Comparison of ENCODE assay signal across 15 cellular contexts in the genomic region with DNA sequence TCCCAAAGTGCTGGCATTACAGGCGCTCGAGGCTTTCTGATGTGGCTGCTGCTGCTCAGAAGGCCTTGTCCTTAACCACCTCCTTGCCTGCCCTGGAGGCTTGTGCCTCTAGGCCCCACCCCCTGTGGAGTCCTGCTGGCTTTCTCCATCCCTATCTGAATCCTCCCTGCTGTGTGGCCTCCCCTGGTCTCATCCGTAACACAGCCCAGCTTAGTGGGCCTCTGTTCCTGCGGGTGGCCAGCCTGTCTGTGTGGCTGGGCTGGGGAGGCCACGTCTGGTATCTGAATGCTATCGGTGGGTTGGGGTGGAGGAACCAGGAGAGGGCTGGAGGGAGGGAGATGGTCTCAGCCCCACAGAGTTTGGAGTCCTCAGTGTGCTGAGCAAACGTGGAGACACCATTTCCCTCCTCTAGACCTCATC. TPM values are rescaled to one million over a fixed set of nuclear protein-coding genes. Genes with fewer than 3 reads are reported as not detected.
DNase-seq lines count a peak whose midpoint lies in the region; ATAC-seq, FAIRE-seq and TF ChIP-seq lines count a peak whose summit lies in the region.
"Had no signal": no experiment of that assay in that cellular context is flagged by ENCODE, and none has a peak within 500 bp of the region (broad histone marks: within the 10 kb centered on the region; RNA-seq: fewer than 3 reads in every experiment).

No MANE protein-coding gene starts in this region.

- no peak overlapping the region for H3K9ac ChIP-seq in HepG2 (ENCODE audit: insufficient read depth, low read depth, low read length)
- no peak overlapping the region for H3K9ac ChIP-seq in Loucy (ENCODE audit: low read depth, low read length, poor library complexity, severe bottlenecking)

- TF ChIP-seq EP300 in HepG2 (IDR thresholded peaks at IDR 0.05; ENCODE audit: low read depth in 2 of 2, low read length in 2 of 2) (no peak), HepG2 (CRISPR knock-in tag; IDR thresholded peaks at IDR 0.05; ENCODE audit: borderline replicate concordance) (no peak)

- H3K4me1 Mint-ChIP-seq in activated naive CD8-positive, alpha-beta T cell treated with anti-CD3 and anti-CD28 coated beads, Interleukin-2, amount 50 U/mL, for 24 hours = peaks cover 39% of the 10 kb centered on the region
- peaks cover 54% of the 10 kb centered on the region for H3K4me1 Mint-ChIP-seq in stimulated activated effector memory CD8-positive, alpha-beta T cell treated with anti-CD3 and anti-CD28 coated beads, Interleukin-12 subunit alpha, Interleukin-12 subunit beta, amount 100 ng/mL, for 72 hours

- POLR2A ChIA-PET in HepG2 (lab: Yijun Ruan, JAX) = interaction anchor here (1.3 to 9.7 kb wide), 3 partner anchors 16 to 51 kb away, joined by 3 to 62 read pairs (median 3); a partner anchor contains a TSS

- H2AFZ ChIP-seq in HepG2 (ENCODE audit: low read length) (no peak overlapping the region), Loucy (ENCODE audit: low read length) (no peak overlapping the region)

- in situ Hi-C loops in HepG2 (cut with HindIII; ENCODE audit: extremely low pct_ligation_motif_present, low pct_unique_long_range_greater_than_20kb) = no loop called here

- CTCF ChIA-PET in HepG2 (lab: Yijun Ruan, JAX; ENCODE audit: low intra/inter-chr PET ratio, low total read pairs) = no interaction called here

- WGBS in HepG2 (ENCODE audit: low lambda C conversion rate) = 98% methylated on average over 7 of the region's 7 CpGs
- WGBS in right lobe of liver (ENCODE audit: insufficient coverage, low coverage, low lambda C conversion rate, missing lambda C conversion rate) = 82% methylated on average over 5 of the region's 7 CpGs

- no peak for FAIRE-seq in HepG2 (lab: Jason Lieb, UNC)
- FAIRE-seq: H1 had no signal

- TF ChIP-seq CTCF in HepG2 (CRISPR knock-in tag; IDR thresholded peaks at IDR 0.05) (no peak), right lobe of liver (IDR thresholded peaks at IDR 0.05) (no peak), Loucy (conservative IDR thresholded peaks at IDR 0.05; ENCODE audit: low read length) (no peak)

- H3K27ac ChIP-seq in HepG2 (ENCODE audit: extremely low read length, insufficient read depth, low read length) (no peak overlapping the region), right lobe of liver (no peak overlapping the region)
- H3K27ac ChIP-seq: C4-2B had no signal

- peak overlapping the region; percentile 37 for H3K4me3 Mint-ChIP-seq in activated naive CD8-positive, alpha-beta T cell treated with anti-CD3 and anti-CD28 coated beads, Interleukin-2, amount 50 U/mL, for 24 hours
- no peak overlapping the region for H3K4me3 Mint-ChIP-seq in stimulated activated effector memory CD8-positive, alpha-beta T cell treated with anti-CD3 and anti-CD28 coated beads, Interleukin-12 subunit alpha, Interleukin-12 subunit beta, amount 100 ng/mL, for 72 hours

- no peaks in the 10 kb centered on the region for H3K9me2 ChIP-seq in Loucy (replicated peaks; ENCODE audit: low read depth, low read length)

- intact Hi-C loops in HepG2 (cut with micrococcal nuclease; ENCODE audit: unreplicated experiment) (no loop called here), right lobe of liver (cut with DNase I) (no loop called here)

- peaks cover 27% of the 10 kb centered on the region for H3K79me2 ChIP-seq in HepG2 (ENCODE audit: insufficient read depth, low read length)
- peaks cover 47% of the 10 kb centered on the region for H3K79me2 ChIP-seq in Loucy (ENCODE audit: insufficient read depth, low read length)

- H3K4me2 ChIP-seq in HepG2 (ENCODE audit: low read depth, low read length) = no peak overlapping the region
- H3K4me2 ChIP-seq in Loucy (ENCODE audit: low read depth, low read length, poor library complexity, severe bottlenecking) = peak overlapping the region; percentile 100

- H3K36me3 ChIP-seq in HepG2 (replicated peaks in 1 of 2; ENCODE audit: control insufficient read depth in 1 of 2, insufficient read depth in 2 of 2, low read length in 2 of 2) (peaks cover 16 to 35% of the 10 kb centered on the region in 2 experiments), right lobe of liver (peaks cover 0 to 28% (median 11%) of the 10 kb centered on the region in 4 donors), Loucy (ENCODE audit: insufficient read depth, low read length) (peaks cover 23% of the 10 kb centered on the region; the same call in 1 of the 2 replicates)

- peaks cover 48% of the 10 kb centered on the region for H3K36me3 Mint-ChIP-seq in activated naive CD8-positive, alpha-beta T cell treated with anti-CD3 and anti-CD28 coated beads, Interleukin-2, amount 50 U/mL, for 24 hours (ENCODE audit: low read depth)
- peaks cover 80% of the 10 kb centered on the region for H3K36me3 Mint-ChIP-seq in stimulated activated effector memory CD8-positive, alpha-beta T cell treated with anti-CD3 and anti-CD28 coated beads, Interleukin-12 subunit alpha, Interleukin-12 subunit beta, amount 100 ng/mL, for 72 hours

- TF ChIP-seq POLR2A in HepG2 (IDR thresholded peaks at IDR 0.05; ENCODE audit: insufficient read depth in 1 of 2, low read depth in 2 of 2, low read length in 2 of 2) (no peak; a peak in 1 of 4 replicates), right lobe of liver (IDR thresholded peaks at IDR 0.05) (no peak)

- no peaks in the 10 kb centered on the region for H3F3A ChIP-seq in Loucy (ENCODE audit: low read depth)

- peak overlapping the region; percentile 52 for H3K27ac Mint-ChIP-seq in activated naive CD8-positive, alpha-beta T cell treated with anti-CD3 and anti-CD28 coated beads, Interleukin-2, amount 50 U/mL, for 24 hours
- H3K27ac Mint-ChIP-seq in stimulated activated effector memory CD8-positive, alpha-beta T cell treated with anti-CD3 and anti-CD28 coated beads, Interleukin-12 subunit alpha, Interleukin-12 subunit beta, amount 100 ng/mL, for 72 hours = peak overlapping the region; percentile 100
- H3K27ac Mint-ChIP-seq: T-helper 1 cell treated with Interleukin-12 subunit alpha and Interleukin-12 subunit beta and Interleukin-4 antibody, amounts not matched to agents 30 μg/mL and 1 μg/mL, for 36 hours had no signal

- BruUV-seq in HepG2 (replicated peaks; lab: Mats Ljungman, UMichigan) = no TSS peak

- H3K27me3 Mint-ChIP-seq in activated naive CD8-positive, alpha-beta T cell treated with anti-CD3 and anti-CD28 coated beads, Interleukin-2, amount 50 U/mL, for 24 hours = peaks cover 2% of the 10 kb centered on the region
- H3K27me3 Mint-ChIP-seq: IgD-negative memory B cell had no signal

- no peaks in the 10 kb centered on the region for H3K9me3 ChIP-seq in HepG2 (ENCODE audit: low read length)
- H3K9me3 ChIP-seq in right lobe of liver = no peaks in the 10 kb centered on the region
- no peaks in the 10 kb centered on the region for H3K9me3 ChIP-seq in Loucy (ENCODE audit: insufficient read depth, low read depth, low read length)

- H3K4me1 ChIP-seq in HepG2 (ENCODE audit: insufficient read depth, low read length) = peaks cover 55% of the 10 kb centered on the region
- H3K4me1 ChIP-seq in right lobe of liver = peaks cover 0 to 22% (median 9%) of the 10 kb centered on the region in 4 donors
- peaks cover 30% of the 10 kb centered on the region for H3K4me1 ChIP-seq in Loucy (ENCODE audit: insufficient read depth, low read length, poor library complexity, severe bottlenecking)

- H3K4me3 ChIP-seq in HepG2 (replicated peaks in 1 of 3; ENCODE audit: insufficient read depth in 1 of 3, low read depth in 2 of 3, low read length in 3 of 3) = no peak overlapping the region
- no peak overlapping the region for H3K4me3 ChIP-seq in right lobe of liver
- no peak overlapping the region for H3K4me3 ChIP-seq in Loucy (ENCODE audit: low read length, poor library complexity, severe bottlenecking)

- no peak for DNase-seq in HepG2 (ENCODE audit: low spot score)
- no peak for DNase-seq in right lobe of liver
- DNase-seq in activated naive CD8-positive, alpha-beta T cell treated with anti-CD3 and anti-CD28 coated beads, Interleukin-2, amount 50 U/mL, for 24 hours = no peak
- no peak for DNase-seq in stimulated activated effector memory CD8-positive, alpha-beta T cell treated with anti-CD3 and anti-CD28 coated beads, Interleukin-12 subunit alpha, Interleukin-12 subunit beta, amount 100 ng/mL, for 72 hours (ENCODE audit: low spot score in 2 of 2)
- no peak for DNase-seq in NCI-H446 (lab: John Stamatoyannopoulos, UW)
- DNase-seq in mesenteric fat pad (ENCODE audit: low spot score) = no peak
- no peak for DNase-seq in COLO668 (lab: John Stamatoyannopoulos, UW; ENCODE audit: unreplicated experiment)
- DNase-seq: left ventricle myocardium superior, NCI-H187 treated with DMSO at 0.1 percent for 48 hours had no signal

- no peaks in the 10 kb centered on the region for H3K9me3 Mint-ChIP-seq in activated naive CD8-positive, alpha-beta T cell treated with anti-CD3 and anti-CD28 coated beads, Interleukin-2, amount 50 U/mL, for 24 hours
- H3K9me3 Mint-ChIP-seq in stimulated activated effector memory CD8-positive, alpha-beta T cell treated with anti-CD3 and anti-CD28 coated beads, Interleukin-12 subunit alpha, Interleukin-12 subunit beta, amount 100 ng/mL, for 72 hours = no peaks in the 10 kb centered on the region
- H3K9me3 Mint-ChIP-seq: IgD-negative memory B cell; T-helper 1 cell treated with Interleukin-12 subunit alpha and Interleukin-12 subunit beta and Interleukin-4 antibody, amounts not matched to agents 30 μg/mL and 1 μg/mL, for 36 hours had no signal

- ATAC-seq in HepG2 (no peak), right lobe of liver (no peak)
- no peak for ATAC-seq in activated naive CD8-positive, alpha-beta T cell treated with anti-CD3 and anti-CD28 coated beads, Interleukin-2, amount 50 U/mL, for 24 hours
- no peak for ATAC-seq in stimulated activated effector memory CD8-positive, alpha-beta T cell treated with anti-CD3 and anti-CD28 coated beads, Interleukin-12 subunit alpha, Interleukin-12 subunit beta, amount 100 ng/mL, for 72 hours
- ATAC-seq: left ventricle myocardium superior had no signal

- H4K20me1 ChIP-seq in HepG2 (ENCODE audit: insufficient read depth, low read length) = peaks cover 48% of the 10 kb centered on the region
- peaks cover 58% of the 10 kb centered on the region for H4K20me1 ChIP-seq in Loucy (ENCODE audit: insufficient read depth, low read length, poor library complexity, severe bottlenecking)

- H3K27me3 ChIP-seq in HepG2 (ENCODE audit: control insufficient read depth in 1 of 2, insufficient read depth in 2 of 2, low read length in 2 of 2) (no peaks in the 10 kb centered on the region; a peak in 1 of 5 replicates), right lobe of liver (no peaks in the 10 kb centered on the region), Loucy (ENCODE audit: insufficient read depth, low read length, poor library complexity, severe bottlenecking) (no peaks in the 10 kb centered on the region)

- TF ChIP-seq RAD21 in HepG2 (CRISPR knock-in tag; IDR thresholded peaks at IDR 0.05) = no peak

RNA-seq across cellular contexts. Expression of a gene that starts 4.7 kb away (rescaled TPM):
- total RNA-seq in HepG2 (2016; rRNA removed; fragmentation: Illumina TruSeq; extraction: Trizol) (105 and 149 TPM in 2 replicates), right lobe of liver (100 to 1,000 TPM; 305 to 530 (median 455) TPM), mesenteric fat pad (1,147 TPM)
- total RNA-seq in HepG2 (2016; cell fraction: cytosol; rRNA removed; fragmentation: Illumina TruSeq; extraction: Trizol; ENCODE audit: low read depth) = 153 and 170 TPM in 2 replicates
- total RNA-seq in HepG2 (2016; cell fraction: insoluble cytoplasmic fraction; rRNA removed; fragmentation: Illumina TruSeq; extraction: Trizol) = 106 and 135 TPM in 2 replicates
- total RNA-seq in HepG2 (2016; cell fraction: membrane; rRNA removed; fragmentation: Illumina TruSeq; extraction: Trizol) = 327 and 344 TPM in 2 replicates
- total RNA-seq in HepG2 (2016; cell fraction: nucleus; rRNA removed; fragmentation: Illumina TruSeq; extraction: Trizol) = 60.8 and 85.5 TPM in 2 replicates
- polyA plus RNA-seq in HepG2 (2011; rRNA removed) = 420 and 501 TPM in 2 replicates
- 1,012 and 1,230 TPM in 2 replicates for polyA plus RNA-seq in HepG2 (2011; cell fraction: cytosol; rRNA removed)
- 415 and 421 TPM in 2 replicates for polyA plus RNA-seq in HepG2 (2011; cell fraction: nucleus; rRNA removed)
- 1,382 and 1,551 TPM in 2 replicates for polyA plus RNA-seq in HepG2 (2012)
- 3,340 and 3,836 TPM in 2 replicates for polyA plus RNA-seq in HepG2 (2016; cell fraction: cytosol; fragmentation: Illumina TruSeq; extraction: Trizol; ENCODE audit: low read depth)
- polyA plus RNA-seq in HepG2 (2016; cell fraction: insoluble cytoplasmic fraction; fragmentation: Illumina TruSeq; extraction: Trizol; ENCODE audit: low read depth) = 1,089 and 1,394 TPM in 2 replicates
- polyA plus RNA-seq in HepG2 (2016; cell fraction: membrane; fragmentation: Illumina TruSeq; extraction: Trizol; ENCODE audit: low read depth) = 4,357 and 4,654 TPM in 2 replicates
- polyA plus RNA-seq in HepG2 (2016; cell fraction: nucleus; fragmentation: Illumina TruSeq; extraction: Trizol; ENCODE audit: insufficient read depth, low read depth) = 818 and 840 TPM in 2 replicates
- 599 and 837 TPM in 2 replicates for polyA minus RNA-seq in HepG2 (2011; rRNA and poly(A)+ RNA removed; ENCODE audit: low replicate concordance)
- 814 and 829 TPM in 2 replicates for polyA minus RNA-seq in HepG2 (2011; cell fraction: cytosol; rRNA and poly(A)+ RNA removed)
- polyA minus RNA-seq in HepG2 (2011; cell fraction: nucleus; rRNA and poly(A)+ RNA removed) = 93.3 and 130 TPM in 2 replicates

RNA-seq across cellular contexts. Expression of a gene that starts 6.4 kb away (rescaled TPM):
- not detected in 2 replicates for total RNA-seq in HepG2 (2016; rRNA removed; fragmentation: Illumina TruSeq; extraction: Trizol)
- not detected in 2 replicates for total RNA-seq in HepG2 (2016; cell fraction: cytosol; rRNA removed; fragmentation: Illumina TruSeq; extraction: Trizol; ENCODE audit: low read depth)
- not detected in 2 replicates for total RNA-seq in HepG2 (2016; cell fraction: insoluble cytoplasmic fraction; rRNA removed; fragmentation: Illumina TruSeq; extraction: Trizol)
- total RNA-seq in HepG2 (2016; cell fraction: membrane; rRNA removed; fragmentation: Illumina TruSeq; extraction: Trizol) = 0.25 TPM in 1 of 2 replicates, not detected in the other
- not detected in 2 replicates for total RNA-seq in HepG2 (2016; cell fraction: nucleus; rRNA removed; fragmentation: Illumina TruSeq; extraction: Trizol)
- polyA plus RNA-seq in HepG2 (2011; rRNA removed) = not detected in 2 replicates
- polyA plus RNA-seq in HepG2 (2011; cell fraction: cytosol; rRNA removed) = 0.05 and 0.08 TPM in 2 replicates
- 0.23 TPM in 1 of 2 replicates, not detected in the other for polyA plus RNA-seq in HepG2 (2011; cell fraction: nucleus; rRNA removed)
- 0.16 TPM in 1 of 2 replicates, not detected in the other for polyA plus RNA-seq in HepG2 (2012)
- polyA plus RNA-seq in HepG2 (2016; cell fraction: cytosol; fragmentation: Illumina TruSeq; extraction: Trizol; ENCODE audit: low read depth) = not detected in 2 replicates
- polyA plus RNA-seq in HepG2 (2016; cell fraction: insoluble cytoplasmic fraction; fragmentation: Illumina TruSeq; extraction: Trizol; ENCODE audit: low read depth) = not detected in 2 replicates
- polyA plus RNA-seq in HepG2 (2016; cell fraction: membrane; fragmentation: Illumina TruSeq; extraction: Trizol; ENCODE audit: low read depth) = not detected in 2 replicates
- not detected in 2 replicates for polyA plus RNA-seq in HepG2 (2016; cell fraction: nucleus; fragmentation: Illumina TruSeq; extraction: Trizol; ENCODE audit: insufficient read depth, low read depth)
- 0.14 and 1.4 TPM in 2 replicates for polyA minus RNA-seq in HepG2 (2011; rRNA and poly(A)+ RNA removed; ENCODE audit: low replicate concordance)
- 1.1 TPM in 1 of 2 replicates, not detected in the other for polyA minus RNA-seq in HepG2 (2011; cell fraction: cytosol; rRNA and poly(A)+ RNA removed)
- not detected in 2 replicates for polyA minus RNA-seq in HepG2 (2011; cell fraction: nucleus; rRNA and poly(A)+ RNA removed)
- total RNA-seq in right lobe of liver = 10 to 100 TPM; 10.8 to 19.7 (median 14.8) TPM
- 0.90 TPM for total RNA-seq in mesenteric fat pad

RNA-seq across cellular contexts. Expression of a gene that starts 13.8 kb away (rescaled TPM):
- total RNA-seq in HepG2 (2016; rRNA removed; fragmentation: Illumina TruSeq; extraction: Trizol) = 0.35 TPM in 1 of 2 replicates, not detected in the other
- total RNA-seq in HepG2 (2016; cell fraction: cytosol; rRNA removed; fragmentation: Illumina TruSeq; extraction: Trizol; ENCODE audit: low read depth) = 0.81 TPM in 1 of 2 replicates, not detected in the other
- 0.37 and 0.43 TPM in 2 replicates for total RNA-seq in HepG2 (2016; cell fraction: insoluble cytoplasmic fraction; rRNA removed; fragmentation: Illumina TruSeq; extraction: Trizol)
- total RNA-seq in HepG2 (2016; cell fraction: membrane; rRNA removed; fragmentation: Illumina TruSeq; extraction: Trizol) = 0.59 and 0.72 TPM in 2 replicates
- total RNA-seq in HepG2 (2016; cell fraction: nucleus; rRNA removed; fragmentation: Illumina TruSeq; extraction: Trizol) = not detected in 2 replicates
- 0.83 and 1.6 TPM in 2 replicates for polyA plus RNA-seq in HepG2 (2011; rRNA removed)
- 1.1 and 1.9 TPM in 2 replicates for polyA plus RNA-seq in HepG2 (2011; cell fraction: cytosol; rRNA removed)
- 3.0 and 3.8 TPM in 2 replicates for polyA plus RNA-seq in HepG2 (2011; cell fraction: nucleus; rRNA removed)
- polyA plus RNA-seq in HepG2 (2012) = 1.3 and 1.4 TPM in 2 replicates
- polyA plus RNA-seq in HepG2 (2016; cell fraction: cytosol; fragmentation: Illumina TruSeq; extraction: Trizol; ENCODE audit: low read depth) = 0.54 and 1.0 TPM in 2 replicates
- 0.67 and 0.95 TPM in 2 replicates for polyA plus RNA-seq in HepG2 (2016; cell fraction: insoluble cytoplasmic fraction; fragmentation: Illumina TruSeq; extraction: Trizol; ENCODE audit: low read depth)
- not detected in 2 replicates for polyA plus RNA-seq in HepG2 (2016; cell fraction: membrane; fragmentation: Illumina TruSeq; extraction: Trizol; ENCODE audit: low read depth)
- polyA plus RNA-seq in HepG2 (2016; cell fraction: nucleus; fragmentation: Illumina TruSeq; extraction: Trizol; ENCODE audit: insufficient read depth, low read depth) = 1.3 TPM in 1 of 2 replicates, not detected in the other
- polyA minus RNA-seq in HepG2 (2011; rRNA and poly(A)+ RNA removed; ENCODE audit: low replicate concordance) = 0.30 TPM in 1 of 2 replicates, not detected in the other
- polyA minus RNA-seq in HepG2 (2011; cell fraction: cytosol; rRNA and poly(A)+ RNA removed) = not detected in 2 replicates
- not detected in 2 replicates for polyA minus RNA-seq in HepG2 (2011; cell fraction: nucleus; rRNA and poly(A)+ RNA removed)
- total RNA-seq in right lobe of liver = not detected
- total RNA-seq in mesenteric fat pad = not detected
- total RNA-seq: H1, left ventricle myocardium superior, omental fat pad had no signal
- polyA plus RNA-seq: IgD-negative memory B cell had no signal

RNA-seq across cellular contexts. Expression of a gene that starts 17.1 kb away (rescaled TPM):
- total RNA-seq in HepG2 (2016; rRNA removed; fragmentation: Illumina TruSeq; extraction: Trizol) = 29.5 and 39.3 TPM in 2 replicates
- 24.2 and 26.4 TPM in 2 replicates for total RNA-seq in HepG2 (2016; cell fraction: cytosol; rRNA removed; fragmentation: Illumina TruSeq; extraction: Trizol; ENCODE audit: low read depth)
- total RNA-seq in HepG2 (2016; cell fraction: insoluble cytoplasmic fraction; rRNA removed; fragmentation: Illumina TruSeq; extraction: Trizol) = 27.5 and 32.8 TPM in 2 replicates
- total RNA-seq in HepG2 (2016; cell fraction: membrane; rRNA removed; fragmentation: Illumina TruSeq; extraction: Trizol) = 46.3 and 52.3 TPM in 2 replicates
- total RNA-seq in HepG2 (2016; cell fraction: nucleus; rRNA removed; fragmentation: Illumina TruSeq; extraction: Trizol) = 8.8 and 13.3 TPM in 2 replicates
- polyA plus RNA-seq in HepG2 (2011; rRNA removed) = 26.6 and 32.2 TPM in 2 replicates
- 13.5 and 25.5 TPM in 2 replicates for polyA plus RNA-seq in HepG2 (2011; cell fraction: cytosol; rRNA removed)
- polyA plus RNA-seq in HepG2 (2011; cell fraction: nucleus; rRNA removed) = 11.7 and 17.0 TPM in 2 replicates
- polyA plus RNA-seq in HepG2 (2012) = 13.3 and 15.9 TPM in 2 replicates
- 40.7 and 47.0 TPM in 2 replicates for polyA plus RNA-seq in HepG2 (2016; cell fraction: cytosol; fragmentation: Illumina TruSeq; extraction: Trizol; ENCODE audit: low read depth)
- polyA plus RNA-seq in HepG2 (2016; cell fraction: insoluble cytoplasmic fraction; fragmentation: Illumina TruSeq; extraction: Trizol; ENCODE audit: low read depth) = 40.6 and 48.2 TPM in 2 replicates
- polyA plus RNA-seq in HepG2 (2016; cell fraction: membrane; fragmentation: Illumina TruSeq; extraction: Trizol; ENCODE audit: low read depth) = 58.0 and 64.6 TPM in 2 replicates
- polyA plus RNA-seq in HepG2 (2016; cell fraction: nucleus; fragmentation: Illumina TruSeq; extraction: Trizol; ENCODE audit: insufficient read depth, low read depth) = 28.6 and 29.6 TPM in 2 replicates
- 27.9 and 372 TPM in 2 replicates for polyA minus RNA-seq in HepG2 (2011; rRNA and poly(A)+ RNA removed; ENCODE audit: low replicate concordance)
- polyA minus RNA-seq in HepG2 (2011; cell fraction: cytosol; rRNA and poly(A)+ RNA removed) = 21.6 and 27.8 TPM in 2 replicates
- polyA minus RNA-seq in HepG2 (2011; cell fraction: nucleus; rRNA and poly(A)+ RNA removed) = 11.3 and 12.2 TPM in 2 replicates
- total RNA-seq in right lobe of liver = 10 to 100 TPM in 3 of 6 experiments, 1 to 10 TPM in 3; 4.3 to 16.4 (median 9.1) TPM
- total RNA-seq in mesenteric fat pad = 24.2 TPM

RNA-seq across cellular contexts. Expression of a gene that starts 20.2 kb away (rescaled TPM):
- total RNA-seq in HepG2 (2016; rRNA removed; fragmentation: Illumina TruSeq; extraction: Trizol) = 2.9 and 3.0 TPM in 2 replicates
- total RNA-seq in HepG2 (2016; cell fraction: cytosol; rRNA removed; fragmentation: Illumina TruSeq; extraction: Trizol; ENCODE audit: low read depth) = 3.4 and 3.8 TPM in 2 replicates
- 1.8 and 3.5 TPM in 2 replicates for total RNA-seq in HepG2 (2016; cell fraction: insoluble cytoplasmic fraction; rRNA removed; fragmentation: Illumina TruSeq; extraction: Trizol)
- total RNA-seq in HepG2 (2016; cell fraction: membrane; rRNA removed; fragmentation: Illumina TruSeq; extraction: Trizol) = 6.4 and 6.5 TPM in 2 replicates
- 1.9 and 2.4 TPM in 2 replicates for total RNA-seq in HepG2 (2016; cell fraction: nucleus; rRNA removed; fragmentation: Illumina TruSeq; extraction: Trizol)
- polyA plus RNA-seq in HepG2 (2011; rRNA removed) = 2.5 and 4.5 TPM in 2 replicates
- 2.8 and 3.0 TPM in 2 replicates for polyA plus RNA-seq in HepG2 (2011; cell fraction: cytosol; rRNA removed)
- 5.1 and 7.0 TPM in 2 replicates for polyA plus RNA-seq in HepG2 (2011; cell fraction: nucleus; rRNA removed)
- 0.95 and 4.9 TPM in 2 replicates for polyA plus RNA-seq in HepG2 (2012)
- polyA plus RNA-seq in HepG2 (2016; cell fraction: cytosol; fragmentation: Illumina TruSeq; extraction: Trizol; ENCODE audit: low read depth) = 3.0 and 3.3 TPM in 2 replicates
- 2.0 and 2.8 TPM in 2 replicates for polyA plus RNA-seq in HepG2 (2016; cell fraction: insoluble cytoplasmic fraction; fragmentation: Illumina TruSeq; extraction: Trizol; ENCODE audit: low read depth)
- polyA plus RNA-seq in HepG2 (2016; cell fraction: membrane; fragmentation: Illumina TruSeq; extraction: Trizol; ENCODE audit: low read depth) = 3.5 and 3.7 TPM in 2 replicates
- polyA plus RNA-seq in HepG2 (2016; cell fraction: nucleus; fragmentation: Illumina TruSeq; extraction: Trizol; ENCODE audit: insufficient read depth, low read depth) = 3.7 and 4.1 TPM in 2 replicates
- polyA minus RNA-seq in HepG2 (2011; rRNA and poly(A)+ RNA removed; ENCODE audit: low replicate concordance) = 0.89 and 2.4 TPM in 2 replicates
- 2.2 and 2.6 TPM in 2 replicates for polyA minus RNA-seq in HepG2 (2011; cell fraction: cytosol; rRNA and poly(A)+ RNA removed)
- polyA minus RNA-seq in HepG2 (2011; cell fraction: nucleus; rRNA and poly(A)+ RNA removed) = 0.62 and 0.77 TPM in 2 replicates
- total RNA-seq in right lobe of liver = not detected
- total RNA-seq in mesenteric fat pad = not detected
- total RNA-seq: left ventricle myocardium superior had no signal
- polyA plus RNA-seq: IgD-negative memory B cell had no signal
